In the genomic region with DNA sequence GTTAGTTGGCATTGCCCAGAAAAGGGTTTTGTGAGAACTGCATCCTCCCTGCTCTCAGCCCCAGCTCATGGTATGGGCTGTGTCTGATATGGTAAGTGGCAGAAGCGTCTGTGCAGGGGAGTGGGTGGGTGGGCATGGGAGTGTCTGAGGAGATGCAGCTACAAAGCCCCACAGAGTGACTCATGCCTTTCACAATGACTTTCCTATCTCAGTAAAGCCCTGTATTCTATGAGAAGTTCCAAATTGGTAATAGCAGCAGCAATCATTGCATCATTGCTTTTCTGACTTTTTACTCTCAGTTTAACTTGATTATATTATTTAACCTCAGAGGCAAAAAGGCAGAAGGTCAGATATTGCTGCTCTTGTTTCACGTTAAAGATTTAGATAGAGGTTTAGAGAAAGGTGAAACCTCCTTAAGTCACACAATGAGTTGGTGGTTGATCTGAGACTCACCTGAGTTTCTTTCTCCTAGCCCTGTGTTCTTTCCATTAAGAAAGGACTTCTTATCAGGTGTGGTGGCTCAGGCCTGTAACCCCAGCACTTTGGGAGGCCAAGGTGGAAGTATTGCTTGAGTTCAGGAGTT, we compare ENCODE assay signal across 18 cellular contexts.
DNase-seq lines count a peak whose midpoint lies in the region; ATAC-seq, FAIRE-seq and TF ChIP-seq lines count a peak whose summit lies in the region.
"Had no signal": no experiment of that assay in that cellular context is flagged by ENCODE, and none has a peak within 500 bp of the region (broad histone marks: within the 10 kb centered on the region; RNA-seq: fewer than 3 reads in every experiment).

No MANE protein-coding gene starts in this region.

- H3K9me3 ChIP-seq in GM12878 (replicated peaks; ENCODE audit: control insufficient read depth, insufficient read depth, low read length) (no peaks in the 10 kb centered on the region), heart right ventricle (peaks cover 0 to 10% (median 0%) of the 10 kb centered on the region in 11 donors)
- H3K9me3 ChIP-seq: psoas muscle had no signal

- H3K27ac Mint-ChIP-seq in effector memory CD8-positive, alpha-beta T cell, result no peak overlapping the region
- H3K27ac Mint-ChIP-seq: CD14-positive monocyte; dendritic cell treated with granulocyte-macrophage colony-stimulating factor and Interleukin-4, amounts not matched to agents 40 ng/mL and 50 ng/mL, for 4 days had no signal

- no TSS peak for BruUV-seq in GM12878 (replicated peaks; lab: Mats Ljungman, UMichigan)

- CTCF ChIA-PET in GM12878 (lab: Yijun Ruan, JAX), result no interaction called here

- no peaks in the 10 kb centered on the region for H3K9me3 Mint-ChIP-seq in effector memory CD8-positive, alpha-beta T cell
- H3K9me3 Mint-ChIP-seq: dendritic cell treated with granulocyte-macrophage colony-stimulating factor and Interleukin-4, amounts not matched to agents 40 ng/mL and 50 ng/mL, for 4 days had no signal

- TF ChIP-seq EP300 in GM12878 (IDR thresholded peaks at IDR 0.05; ENCODE audit: borderline replicate concordance in 1 of 2, control insufficient read depth in 1 of 2, low read depth in 2 of 2, low read length in 2 of 2), result no peak

- no peak for FAIRE-seq in GM12878 (lab: Jason Lieb, UNC)
- FAIRE-seq: frontal cortex, islet of Langerhans had no signal

- POLR2A ChIA-PET in GM12878 (lab: Charles Lee), result no interaction called here

- no peaks in the 10 kb centered on the region for H3K27me3 Mint-ChIP-seq in effector memory CD8-positive, alpha-beta T cell
- H3K27me3 Mint-ChIP-seq: dendritic cell treated with granulocyte-macrophage colony-stimulating factor and Interleukin-4, amounts not matched to agents 40 ng/mL and 50 ng/mL, for 4 days had no signal

- RAD21 ChIA-PET in GM12878 (lab: Charles Lee; ENCODE audit: unreplicated experiment), result no interaction called here

- peak; percentile 53 for ATAC-seq in GM18909 (IDR thresholded peaks at IDR 0.05; ENCODE audit: poor library complexity, unreplicated experiment)
- ATAC-seq in HG03039 (IDR thresholded peaks at IDR 0.05; ENCODE audit: unreplicated experiment), result peak; percentile 68
- peak; percentile 30; the same call in 2 of the 3 replicates for ATAC-seq in GM12878
- ATAC-seq in HG03175 (IDR thresholded peaks at IDR 0.05; ENCODE audit: unreplicated experiment), result no peak
- ATAC-seq in GM21423 (IDR thresholded peaks at IDR 0.05; ENCODE audit: unreplicated experiment), result no peak
- ATAC-seq in heart right ventricle, result no peak
- no peak for ATAC-seq in effector memory CD8-positive, alpha-beta T cell (replicated peaks)
- ATAC-seq: HCT116, Panc1, psoas muscle had no signal

- no peak overlapping the region for H3K4me3 ChIP-seq in GM06990 (replicated peaks; ENCODE audit: low read depth, low read length)
- H3K4me3 ChIP-seq in GM12878, result no peak overlapping the region
- no peak overlapping the region for H3K4me3 ChIP-seq in heart right ventricle
- H3K4me3 ChIP-seq: psoas muscle had no signal

- H2AFZ ChIP-seq in GM12878 (ENCODE audit: control insufficient read depth, low read depth, low read length), result no peak overlapping the region

- H3K79me2 ChIP-seq in GM12878 (ENCODE audit: control insufficient read depth, insufficient read depth, low read length), result no peaks in the 10 kb centered on the region

- in situ Hi-C loops in GM12878 (cut with MboI), result no loop called here

- TF ChIP-seq POLR2A in GM12878 (IDR thresholded peaks at IDR 0.05; ENCODE audit: low read depth, low read length), result no peak

- H3K36me3 Mint-ChIP-seq in effector memory CD8-positive, alpha-beta T cell (ENCODE audit: insufficient read depth), result no peaks in the 10 kb centered on the region
- H3K36me3 Mint-ChIP-seq: CD14-positive monocyte had no signal

- no peaks in the 10 kb centered on the region for H4K20me1 ChIP-seq in GM12878 (ENCODE audit: control insufficient read depth, insufficient read depth)

- H3K9ac ChIP-seq in GM12878 (ENCODE audit: control insufficient read depth, insufficient read depth, low read length), result no peak overlapping the region

- H3K27ac ChIP-seq in GM12878 (ENCODE audit: control insufficient read depth, insufficient read depth), result no peak overlapping the region
- H3K27ac ChIP-seq in heart right ventricle, result no peak overlapping the region
- H3K27ac ChIP-seq: psoas muscle had no signal

- TF ChIP-seq RAD21 in GM12878 (IDR thresholded peaks at IDR 0.05; ENCODE audit: insufficient read depth, low read depth, low read length), result no peak

- DNase-seq in GM06990 (ENCODE audit: extremely low read depth, insufficient read length) (peak; percentile 25), GM12878 (ENCODE audit: low read depth, low spot score) (no peak), heart right ventricle (no peak)
- DNase-seq in effector memory CD8-positive, alpha-beta T cell, result no peak
- DNase-seq: MM.1S; NCI-H2227 treated with DMSO at 0.1 percent for 48 hours; psoas muscle; stimulated activated CD4-positive, alpha-beta T cell treated with anti-CD3 and anti-CD28 coated beads, Interleukin-4, amount 100 ng/mL, for 24 hours had no signal

- H3K36me3 ChIP-seq in GM06990 (ENCODE audit: control insufficient read depth, insufficient read depth, low read length) (no peaks in the 10 kb centered on the region), GM12878 (ENCODE audit: control insufficient read depth in 2 of 2, insufficient read depth in 2 of 2, low read length in 1 of 2) (no peaks in the 10 kb centered on the region), heart right ventricle (no peaks in the 10 kb centered on the region)

- SMC1A ChIA-PET in GM12878 (lab: Charles Lee; ENCODE audit: uncharacterized antibody, unreplicated experiment), result no interaction called here

- 0% methylated on average over 2 of the region's 2 CpGs for WGBS in GM12878 (ENCODE audit: insufficient coverage, insufficient replicate concordance, low lambda C conversion rate, missing lambda C conversion rate)
- 50 to 51% methylated on average over 2 of the region's 2 CpGs for WGBS in heart right ventricle, 2 donors

- no peak overlapping the region for H3K4me2 ChIP-seq in GM12878 (ENCODE audit: control insufficient read depth, insufficient read depth)

- H3K4me3 Mint-ChIP-seq in effector memory CD8-positive, alpha-beta T cell, result no peak overlapping the region
- H3K4me3 Mint-ChIP-seq: CD14-positive monocyte; dendritic cell treated with granulocyte-macrophage colony-stimulating factor and Interleukin-4, amounts not matched to agents 40 ng/mL and 50 ng/mL, for 4 days had no signal

- TF ChIP-seq CTCF in GM06990 (IDR thresholded peaks at IDR 0.05; ENCODE audit: insufficient read depth, low read length, poor library complexity, severe bottlenecking) (no peak), GM12878 (IDR thresholded peaks at IDR 0.05 in 2 of 3, conservative IDR thresholded peaks at IDR 0.05 in 1 of 3; ENCODE audit: control insufficient read depth in 2 of 3, extremely low read depth in 1 of 3, insufficient read depth in 1 of 3, low read depth in 3 of 3, low read length in 3 of 3) (no peak), heart right ventricle (IDR thresholded peaks at IDR 0.05) (no peak)

- H3K4me1 ChIP-seq in GM12878 (ENCODE audit: control insufficient read depth, insufficient read depth, low read length) (no peaks in the 10 kb centered on the region), heart right ventricle (no peaks in the 10 kb centered on the region)
- H3K4me1 ChIP-seq: psoas muscle had no signal

- intact Hi-C loops in GM12878 (cut with micrococcal nuclease; ENCODE audit: unreplicated experiment), result no loop called here
- intact Hi-C loops in heart right ventricle (cut with DNase I), result no loop called here

- no peaks in the 10 kb centered on the region for H3K27me3 ChIP-seq in GM06990 (replicated peaks; ENCODE audit: control insufficient read depth, insufficient read depth, low read length)
- H3K27me3 ChIP-seq in GM12878 (replicated peaks in 1 of 2; ENCODE audit: control insufficient read depth in 2 of 2, insufficient read depth in 2 of 2, low read length in 1 of 2), result no peaks in the 10 kb centered on the region
- no peaks in the 10 kb centered on the region for H3K27me3 ChIP-seq in heart right ventricle

- no peaks in the 10 kb centered on the region for H3K4me1 Mint-ChIP-seq in effector memory CD8-positive, alpha-beta T cell (ENCODE audit: low read depth in 2 of 2)
- H3K4me1 Mint-ChIP-seq: CD14-positive monocyte had no signal

TF ChIP-seq in GM12878, 131 proteins besides CTCF, POLR2A, EP300 and RAD21:
- TF ChIP-seq JUNB (IDR thresholded peaks at IDR 0.05) (peak; percentile 78), HCFC1 (IDR thresholded peaks at IDR 0.05; ENCODE audit: low read length) (no peak), RBBP5 (conservative IDR thresholded peaks at IDR 0.05) (no peak), EED (IDR thresholded peaks at IDR 0.05; ENCODE audit: low read depth) (no peak), FOXK2 (IDR thresholded peaks at IDR 0.05) (no peak)
- TF ChIP-seq, protein P1, sequence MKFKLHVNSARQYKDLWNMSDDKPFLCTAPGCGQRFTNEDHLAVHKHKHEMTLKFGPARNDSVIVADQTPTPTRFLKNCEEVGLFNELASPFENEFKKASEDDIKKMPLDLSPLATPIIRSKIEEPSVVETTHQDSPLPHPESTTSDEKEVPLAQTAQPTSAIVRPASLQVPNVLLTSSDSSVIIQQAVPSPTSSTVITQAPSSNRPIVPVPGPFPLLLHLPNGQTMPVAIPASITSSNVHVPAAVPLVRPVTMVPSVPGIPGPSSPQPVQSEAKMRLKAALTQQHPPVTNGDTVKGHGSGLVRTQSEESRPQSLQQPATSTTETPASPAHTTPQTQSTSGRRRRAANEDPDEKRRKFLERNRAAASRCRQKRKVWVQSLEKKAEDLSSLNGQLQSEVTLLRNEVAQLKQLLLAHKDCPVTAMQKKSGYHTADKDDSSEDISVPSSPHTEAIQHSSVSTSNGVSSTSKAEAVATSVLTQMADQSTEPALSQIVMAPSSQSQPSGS (IDR thresholded peaks at IDR 0.05; ENCODE audit: low read length), result 0 out of 2 replicates have a peak, but pooled peaks have one; percentile 36

Comparison
In these comparisons a context has a peak if more than half of its experiments do, and no peak if none do; other contexts are left out.
1. ATAC-seq: peak in GM18909 (single experiment), HG03039 (single experiment) and GM12878 (single experiment); none in HG03175 (single experiment), GM21423 (single experiment), heart right ventricle (0 of 8) and effector memory CD8-positive, alpha-beta T cell (single experiment).